Comparison of ENCODE assay signal across 14 cellular contexts in the genomic region with DNA sequence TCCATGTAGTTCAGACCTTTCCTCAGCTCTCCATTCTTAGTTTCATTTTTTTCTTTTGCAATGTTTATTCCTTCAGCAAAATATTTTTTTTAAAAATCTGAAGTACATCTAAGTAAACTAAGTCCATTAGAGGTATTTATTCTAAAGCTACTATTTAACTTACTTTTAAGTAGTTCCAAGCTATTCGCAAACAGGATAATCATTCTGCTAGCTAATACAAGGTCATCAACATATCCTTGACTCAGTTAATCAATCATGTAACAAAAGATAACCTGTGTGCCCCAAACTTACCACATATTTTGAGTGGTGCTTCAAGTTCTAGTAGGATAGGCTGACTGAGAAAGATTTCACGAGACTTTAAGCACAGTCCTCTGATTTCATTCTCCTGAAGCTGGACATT.
"Had no signal": no experiment of that assay in that cellular context is flagged by ENCODE, and none has a peak within 500 bp of the region (broad histone marks: within the 10 kb centered on the region; RNA-seq: fewer than 3 reads in every experiment).

No MANE protein-coding gene starts in this region.

- H3K9me3 ChIP-seq: ascending aorta, psoas muscle, spleen had no signal

- DNase-seq: activated naive CD8-positive, alpha-beta T cell treated with anti-CD3 and anti-CD28 coated beads, Interleukin-2, amount 10 ng/mL, durations not matched to agents 7 days and 5 days; foreskin melanocyte; left colon; naive thymus-derived CD8-positive, alpha-beta T cell; occipital lobe; psoas muscle; spleen; stimulated activated CD4-positive, alpha-beta T cell treated with anti-CD3 and anti-CD28 coated beads, Interleukin-1b, Interleukin-23, amount 100 ng/mL, for 48 hours; stimulated activated naive CD4-positive, alpha-beta T cell; T1000; trophoblast cell had no signal

- H3K4me3 Mint-ChIP-seq: activated naive CD8-positive, alpha-beta T cell treated with anti-CD3 and anti-CD28 coated beads, Interleukin-2, amount 10 ng/mL, durations not matched to agents 7 days and 5 days had no signal

- H3K9me3 Mint-ChIP-seq: activated naive CD8-positive, alpha-beta T cell treated with anti-CD3 and anti-CD28 coated beads, Interleukin-2, amount 10 ng/mL, durations not matched to agents 7 days and 5 days; naive thymus-derived CD8-positive, alpha-beta T cell had no signal

- ATAC-seq: left colon; naive thymus-derived CD8-positive, alpha-beta T cell; psoas muscle; sciatic nerve had no signal

- H3K27me3 ChIP-seq: ascending aorta, spleen had no signal

- H3K27ac ChIP-seq: ascending aorta, psoas muscle, VCaP had no signal

- H3K27me3 Mint-ChIP-seq: activated naive CD8-positive, alpha-beta T cell treated with anti-CD3 and anti-CD28 coated beads, Interleukin-2, amount 10 ng/mL, durations not matched to agents 7 days and 5 days; naive thymus-derived CD8-positive, alpha-beta T cell had no signal

- H3K4me3 ChIP-seq: ascending aorta, psoas muscle, spleen had no signal
